Comparison of ENCODE assay signal across 12 cellular contexts in genomic region chr6:17470953-17471335, GRCh38.
DNase-seq lines count a peak whose midpoint lies in the region; ATAC-seq, FAIRE-seq and TF ChIP-seq lines count a peak whose summit lies in the region.
"Had no signal": no experiment of that assay in that cellular context is flagged by ENCODE, and none has a peak within 500 bp of the region (broad histone marks: within the 10 kb centered on the region; RNA-seq: fewer than 3 reads in every experiment).

No MANE protein-coding gene starts in this region.

- H2AFZ ChIP-seq in HepG2 (ENCODE audit: low read length): no peak overlapping the region

- H3K79me2 ChIP-seq in HepG2 (ENCODE audit: insufficient read depth, low read length): no peaks in the 10 kb centered on the region

- H3K4me3 ChIP-seq in HepG2 (replicated peaks in 1 of 3; ENCODE audit: insufficient read depth in 1 of 3, low read depth in 2 of 3, low read length in 3 of 3) (no peak overlapping the region), subcutaneous abdominal adipose tissue (ENCODE audit: low read depth in 1 of 5, low read length in 5 of 5) (no peak overlapping the region), testis (no peak overlapping the region), WERI-Rb-1 (ENCODE audit: low read depth, low read length) (no peak overlapping the region)

- H3K36me3 ChIP-seq in HepG2 (replicated peaks in 1 of 2; ENCODE audit: control insufficient read depth in 1 of 2, insufficient read depth in 2 of 2, low read length in 2 of 2): no peaks in the 10 kb centered on the region; a peak in 1 of 5 replicates
- H3K36me3 ChIP-seq in subcutaneous abdominal adipose tissue (ENCODE audit: control insufficient read depth in 5 of 5, insufficient read depth in 5 of 5, low read length in 5 of 5): peaks cover 0 to 9% (median 0%) of the 10 kb centered on the region in 5 donors
- H3K36me3 ChIP-seq in testis (ENCODE audit: low read depth, missing control alignments): no peaks in the 10 kb centered on the region
- no peaks in the 10 kb centered on the region for H3K36me3 ChIP-seq in WERI-Rb-1

- TF ChIP-seq CTCF in brain (conservative IDR thresholded peaks at IDR 0.05): no peak
- no peak for TF ChIP-seq CTCF in HepG2 (CRISPR knock-in tag; IDR thresholded peaks at IDR 0.05)
- no peak for TF ChIP-seq CTCF in testis (IDR thresholded peaks at IDR 0.05)
- TF ChIP-seq CTCF in WERI-Rb-1 (IDR thresholded peaks at IDR 0.05; ENCODE audit: low read depth, low read length): no peak

- no peak overlapping the region for H3K27ac ChIP-seq in HepG2 (ENCODE audit: extremely low read length, insufficient read depth, low read length)
- H3K27ac ChIP-seq in subcutaneous abdominal adipose tissue (ENCODE audit: low read depth, low read length): peak overlapping the region; percentile 66
- H3K27ac ChIP-seq in testis: no peak overlapping the region
- no peak overlapping the region for H3K27ac ChIP-seq in WERI-Rb-1

- no peaks in the 10 kb centered on the region for H4K20me1 ChIP-seq in HepG2 (ENCODE audit: insufficient read depth, low read length)

- DNase-seq in HS-5 (ENCODE audit: low read depth): peak; percentile 6
- DNase-seq in HepG2 (ENCODE audit: low spot score): no peak
- DNase-seq in HT-29 (ENCODE audit: low spot score): no peak
- DNase-seq in testis: no peak
- DNase-seq in WERI-Rb-1: no peak
- DNase-seq: COR-L47, KG1, NCI-H2081 treated with DMSO at 0.1 percent for 48 hours had no signal

- no peak for TF ChIP-seq EP300 in HepG2 (IDR thresholded peaks at IDR 0.05; ENCODE audit: low read depth in 2 of 2, low read length in 2 of 2)
- TF ChIP-seq EP300 in HepG2 (CRISPR knock-in tag; IDR thresholded peaks at IDR 0.05; ENCODE audit: borderline replicate concordance): no peak

- H3K27me3 Mint-ChIP-seq in brain: no peaks in the 10 kb centered on the region
- H3K27me3 Mint-ChIP-seq: activated naive CD8-positive, alpha-beta T cell had no signal

- H3K27me3 ChIP-seq in HepG2 (ENCODE audit: control insufficient read depth in 1 of 2, insufficient read depth in 2 of 2, low read length in 2 of 2) (no peaks in the 10 kb centered on the region), subcutaneous abdominal adipose tissue (ENCODE audit: control insufficient read depth in 5 of 5, insufficient read depth in 4 of 5, low read length in 5 of 5) (no peaks in the 10 kb centered on the region), testis (no peaks in the 10 kb centered on the region), WERI-Rb-1 (ENCODE audit: insufficient read depth, low read depth, severe bottlenecking) (no peaks in the 10 kb centered on the region)

- peaks cover 59% of the 10 kb centered on the region for H3K4me1 Mint-ChIP-seq in brain

- TF ChIP-seq RAD21 in HepG2 (CRISPR knock-in tag; IDR thresholded peaks at IDR 0.05): no peak

- peak overlapping the region in 2 of 5 experiments; percentile 22 to 56 for H3K4me3 Mint-ChIP-seq in brain
- H3K4me3 Mint-ChIP-seq: activated naive CD8-positive, alpha-beta T cell had no signal

- in situ Hi-C loops in HepG2 (cut with HindIII; ENCODE audit: extremely low pct_ligation_motif_present, low pct_unique_long_range_greater_than_20kb): no loop called here

- TF ChIP-seq POLR2A in HepG2 (IDR thresholded peaks at IDR 0.05; ENCODE audit: insufficient read depth in 1 of 2, low read depth in 2 of 2, low read length in 2 of 2) (no peak), testis (IDR thresholded peaks at IDR 0.05) (no peak)

- POLR2A ChIA-PET in HepG2 (lab: Yijun Ruan, JAX): no interaction called here

- H3K9me3 Mint-ChIP-seq in brain: peaks cover 0 to 3% (median 0%) of the 10 kb centered on the region in 5 experiments

- CTCF ChIA-PET in HepG2 (lab: Yijun Ruan, JAX; ENCODE audit: low intra/inter-chr PET ratio, low total read pairs): no interaction called here

- no peak overlapping the region for H3K4me2 ChIP-seq in HepG2 (ENCODE audit: low read depth, low read length)

- intact Hi-C loops in HepG2 (cut with micrococcal nuclease; ENCODE audit: unreplicated experiment) (no loop called here), testis (cut with DNase I; ENCODE audit: low total_unique reads) (no loop called here)

- H3K4me1 ChIP-seq in HepG2 (ENCODE audit: insufficient read depth, low read length): peaks cover 10% of the 10 kb centered on the region
- peaks cover 0 to 32% (median 12%) of the 10 kb centered on the region in 5 donors for H3K4me1 ChIP-seq in subcutaneous abdominal adipose tissue (ENCODE audit: control insufficient read depth in 5 of 5, insufficient read depth in 5 of 5, low read length in 5 of 5)
- H3K4me1 ChIP-seq in testis: no peaks in the 10 kb centered on the region

- peaks cover 35% of the 10 kb centered on the region for H3K36me3 Mint-ChIP-seq in brain
- H3K36me3 Mint-ChIP-seq: activated naive CD8-positive, alpha-beta T cell had no signal

- WGBS in HepG2 (ENCODE audit: low lambda C conversion rate): 93% methylated on average over 3 of the region's 3 CpGs
- WGBS in testis, 2 donors: 88 to 92% methylated on average over 3 of the region's 3 CpGs

- H3K27ac Mint-ChIP-seq in brain: peak overlapping the region in 4 of 5 experiments; percentile 83 to 98 (median 92)
- H3K27ac Mint-ChIP-seq: activated naive CD8-positive, alpha-beta T cell had no signal

- FAIRE-seq in HepG2 (lab: Jason Lieb, UNC): no peak

- no TSS peak for BruUV-seq in HepG2 (replicated peaks; lab: Mats Ljungman, UMichigan)

- H3K9ac ChIP-seq in HepG2 (ENCODE audit: insufficient read depth, low read depth, low read length): no peak overlapping the region
- no peak overlapping the region for H3K9ac ChIP-seq in subcutaneous abdominal adipose tissue (ENCODE audit: low read length in 5 of 5)

- ATAC-seq in HepG2 (no peak), GM18909 (IDR thresholded peaks at IDR 0.05; ENCODE audit: poor library complexity, unreplicated experiment) (no peak)

- no peaks in the 10 kb centered on the region for H3K9me3 ChIP-seq in HepG2 (ENCODE audit: low read length)
- H3K9me3 ChIP-seq in subcutaneous abdominal adipose tissue (ENCODE audit: control insufficient read depth in 5 of 5, low read length in 5 of 5): no peaks in the 10 kb centered on the region
- H3K9me3 ChIP-seq in testis: no peaks in the 10 kb centered on the region
- no peaks in the 10 kb centered on the region for H3K9me3 ChIP-seq in WERI-Rb-1 (ENCODE audit: severe bottlenecking)

TF ChIP-seq in HepG2, 621 proteins besides CTCF, POLR2A, EP300 and RAD21:
- TF ChIP-seq CEBPB (IDR thresholded peaks at IDR 0.05; ENCODE audit: borderline replicate concordance, low read depth, low read length) (0 out of 2 replicates have a peak, but pooled peaks have one; percentile 16), NR2F2 (IDR thresholded peaks at IDR 0.05; ENCODE audit: borderline replicate concordance, low read depth) (no peak), ATRX (CRISPR knock-in tag; IDR thresholded peaks at IDR 0.05; ENCODE audit: borderline replicate concordance) (no peak), YEATS4 (CRISPR knock-in tag; IDR thresholded peaks at IDR 0.05; ENCODE audit: borderline replicate concordance) (no peak), FOXA3 (CRISPR knock-in tag; IDR thresholded peaks at IDR 0.05) (no peak)
